Comparison of ENCODE assay signal across 22 cellular contexts in the genomic region with DNA sequence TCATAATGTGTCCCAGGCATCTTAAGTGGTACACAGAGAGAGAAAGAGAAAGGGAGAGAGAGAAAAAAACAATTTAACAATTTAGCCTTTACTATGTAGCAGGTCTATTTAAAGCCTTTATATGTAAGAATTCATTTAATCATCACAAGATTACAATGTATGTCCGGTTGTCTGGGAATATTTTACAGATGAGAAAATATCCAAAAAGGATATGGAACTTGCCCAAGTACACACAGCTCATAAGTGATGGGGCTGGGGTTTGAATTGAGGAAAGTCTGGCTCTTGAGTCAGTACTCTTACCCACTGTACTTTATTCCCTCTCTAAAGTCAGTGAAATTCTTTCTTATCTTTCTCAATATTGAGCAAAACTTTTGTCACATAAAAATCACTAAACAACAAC.
"Had no signal": no experiment of that assay in that cellular context is flagged by ENCODE, and none has a peak within 500 bp of the region (broad histone marks: within the 10 kb centered on the region; RNA-seq: fewer than 3 reads in every experiment).

No MANE protein-coding gene starts in this region.

- H3K9me3 ChIP-seq: adrenal gland, breast epithelium, SJSA1 had no signal

- H3K4me1 ChIP-seq: adrenal gland, breast epithelium, SJSA1 had no signal

- H3K4me3 ChIP-seq: adrenal gland, breast epithelium, SJSA1 had no signal

- ATAC-seq: activated CD8-positive, alpha-beta T cell treated with anti-CD3 and anti-CD28 coated beads, Interleukin-2, amount 10 ng/mL, durations not matched to agents 7 days and 5 days; T-cell had no signal

- DNase-seq: activated CD4-positive, alpha-beta T cell treated with anti-CD3 and anti-CD28 coated beads for 4 hours; activated CD4-positive, alpha-beta T cell treated with anti-CD3 and anti-CD28 coated beads, Interleukin-2, amount 50 U/mL, for 4 hours; activated CD8-positive, alpha-beta memory T cell treated with anti-CD3 and anti-CD28 coated beads, Interleukin-2, amount 50 U/mL, for 48 hours; activated CD8-positive, alpha-beta T cell treated with anti-CD3 and anti-CD28 coated beads, Interleukin-2, amount 10 ng/mL, durations not matched to agents 7 days and 5 days; activated naive CD4-positive, alpha-beta T cell treated with anti-CD3 and anti-CD28 coated beads, Interleukin-2, amount 50 U/mL, for 16 hours; activated naive CD8-positive, alpha-beta T cell treated with anti-CD3 and anti-CD28 coated beads, Interleukin-2, amount 10 ng/mL, durations not matched to agents 7 days and 5 days; activated T-cell treated with anti-CD3 and anti-CD28 coated beads, Interleukin-2, amount 50 U/mL, for 1 hour; adrenal gland; anterior cingulate cortex; caudate nucleus; NCI-H1092; NCI-H1436; NCI-H1694 treated with DMSO at 0.1 percent for 48 hours; NCI-H2029 treated with DMSO at 0.1 percent for 48 hours; NCI-H446; NCI-H524; SHP77; T-cell; WERI-Rb-1 had no signal

- H3K36me3 ChIP-seq: adrenal gland, breast epithelium, SJSA1, WERI-Rb-1 had no signal

- H3K27me3 ChIP-seq: adrenal gland, breast epithelium, SJSA1 had no signal

- H3K27ac ChIP-seq: adrenal gland, breast epithelium, KMS-11, SJSA1, WERI-Rb-1 had no signal
